Comparison of ENCODE assay signal across 2 cellular contexts in the genomic region with DNA sequence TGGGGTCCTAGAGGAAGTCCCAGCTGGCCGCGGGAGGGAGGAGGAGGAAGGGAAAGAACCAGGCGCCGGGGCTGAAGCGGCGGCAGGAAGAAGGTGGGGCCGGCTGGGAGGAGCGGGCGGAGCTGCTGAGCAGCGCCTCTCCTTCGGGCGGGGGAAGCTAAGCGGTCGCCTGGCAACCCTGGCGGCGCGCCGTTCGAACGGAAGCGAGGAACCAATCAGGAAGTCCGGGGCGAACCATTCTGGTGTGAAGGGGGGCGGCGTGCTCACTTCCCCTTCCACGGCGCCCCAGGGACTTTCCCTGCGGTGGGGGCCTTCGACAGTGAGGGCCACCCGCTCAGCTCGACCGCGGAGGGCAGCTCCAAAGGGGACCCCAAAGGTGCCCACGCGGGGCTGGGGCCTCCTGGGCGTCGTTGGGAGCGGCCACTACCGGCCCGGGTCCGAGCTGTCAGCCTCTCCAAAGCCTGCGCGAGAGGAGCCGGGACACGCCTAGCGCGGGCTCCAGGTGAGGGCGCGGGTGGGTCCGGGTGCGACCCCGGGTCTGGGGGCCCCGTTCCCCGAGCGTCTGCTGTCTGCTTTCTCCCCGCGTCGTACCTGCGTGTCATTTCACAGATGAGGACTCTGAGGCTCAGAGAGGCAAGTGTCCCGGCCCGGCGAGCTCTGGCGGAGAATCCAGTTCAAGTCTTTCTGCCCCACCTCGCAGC.
A peak's percentile ranks its signal among the peaks of the same experiment; 100 is the strongest.
TF ChIP-seq lines count a peak whose summit lies in the region.

A gene (plus strand): TSS at position 266 of the 701 bp plus-strand sequence. CDS start 11,090 bp downstream, outside the sequence.

TF ChIP-seq in HCT116, 20 proteins besides CTCF, POLR2A, EP300 and RAD21 (continued from another document):
- TF ChIP-seq, protein P1, sequence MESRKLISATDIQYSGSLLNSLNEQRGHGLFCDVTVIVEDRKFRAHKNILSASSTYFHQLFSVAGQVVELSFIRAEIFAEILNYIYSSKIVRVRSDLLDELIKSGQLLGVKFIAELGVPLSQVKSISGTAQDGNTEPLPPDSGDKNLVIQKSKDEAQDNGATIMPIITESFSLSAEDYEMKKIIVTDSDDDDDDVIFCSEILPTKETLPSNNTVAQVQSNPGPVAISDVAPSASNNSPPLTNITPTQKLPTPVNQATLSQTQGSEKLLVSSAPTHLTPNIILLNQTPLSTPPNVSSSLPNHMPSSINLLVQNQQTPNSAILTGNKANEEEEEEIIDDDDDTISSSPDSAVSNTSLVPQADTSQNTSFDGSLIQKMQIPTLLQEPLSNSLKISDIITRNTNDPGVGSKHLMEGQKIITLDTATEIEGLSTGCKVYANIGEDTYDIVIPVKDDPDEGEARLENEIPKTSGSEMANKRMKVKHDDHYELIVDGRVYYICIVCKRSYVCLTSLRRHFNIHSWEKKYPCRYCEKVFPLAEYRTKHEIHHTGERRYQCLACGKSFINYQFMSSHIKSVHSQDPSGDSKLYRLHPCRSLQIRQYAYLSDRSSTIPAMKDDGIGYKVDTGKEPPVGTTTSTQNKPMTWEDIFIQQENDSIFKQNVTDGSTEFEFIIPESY (IDR thresholded peaks at IDR 0.05; ENCODE audit: extremely low read depth, insufficient replicate concordance, low read length): no peak
- TF ChIP-seq, protein P2, sequence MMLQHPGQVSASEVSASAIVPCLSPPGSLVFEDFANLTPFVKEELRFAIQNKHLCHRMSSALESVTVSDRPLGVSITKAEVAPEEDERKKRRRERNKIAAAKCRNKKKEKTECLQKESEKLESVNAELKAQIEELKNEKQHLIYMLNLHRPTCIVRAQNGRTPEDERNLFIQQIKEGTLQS (IDR thresholded peaks at IDR 0.05): no peak
- 0 out of 2 replicates have a peak, but pooled peaks have one; percentile 35 for TF ChIP-seq EGR1 (IDR thresholded peaks at IDR 0.05; ENCODE audit: low read depth)
- TF ChIP-seq ELF1 (IDR thresholded peaks at IDR 0.05; ENCODE audit: borderline replicate concordance, low read depth): no peak
- TF ChIP-seq EZH2phosphoT487 (IDR thresholded peaks at IDR 0.05; ENCODE audit: borderline replicate concordance): no peak
- no peak for TF ChIP-seq ZNF274 (IDR thresholded peaks at IDR 0.05; ENCODE audit: low read depth, low read length)
- peak; percentile 46 for TF ChIP-seq JUND (IDR thresholded peaks at IDR 0.05)
- TF ChIP-seq, protein P3, sequence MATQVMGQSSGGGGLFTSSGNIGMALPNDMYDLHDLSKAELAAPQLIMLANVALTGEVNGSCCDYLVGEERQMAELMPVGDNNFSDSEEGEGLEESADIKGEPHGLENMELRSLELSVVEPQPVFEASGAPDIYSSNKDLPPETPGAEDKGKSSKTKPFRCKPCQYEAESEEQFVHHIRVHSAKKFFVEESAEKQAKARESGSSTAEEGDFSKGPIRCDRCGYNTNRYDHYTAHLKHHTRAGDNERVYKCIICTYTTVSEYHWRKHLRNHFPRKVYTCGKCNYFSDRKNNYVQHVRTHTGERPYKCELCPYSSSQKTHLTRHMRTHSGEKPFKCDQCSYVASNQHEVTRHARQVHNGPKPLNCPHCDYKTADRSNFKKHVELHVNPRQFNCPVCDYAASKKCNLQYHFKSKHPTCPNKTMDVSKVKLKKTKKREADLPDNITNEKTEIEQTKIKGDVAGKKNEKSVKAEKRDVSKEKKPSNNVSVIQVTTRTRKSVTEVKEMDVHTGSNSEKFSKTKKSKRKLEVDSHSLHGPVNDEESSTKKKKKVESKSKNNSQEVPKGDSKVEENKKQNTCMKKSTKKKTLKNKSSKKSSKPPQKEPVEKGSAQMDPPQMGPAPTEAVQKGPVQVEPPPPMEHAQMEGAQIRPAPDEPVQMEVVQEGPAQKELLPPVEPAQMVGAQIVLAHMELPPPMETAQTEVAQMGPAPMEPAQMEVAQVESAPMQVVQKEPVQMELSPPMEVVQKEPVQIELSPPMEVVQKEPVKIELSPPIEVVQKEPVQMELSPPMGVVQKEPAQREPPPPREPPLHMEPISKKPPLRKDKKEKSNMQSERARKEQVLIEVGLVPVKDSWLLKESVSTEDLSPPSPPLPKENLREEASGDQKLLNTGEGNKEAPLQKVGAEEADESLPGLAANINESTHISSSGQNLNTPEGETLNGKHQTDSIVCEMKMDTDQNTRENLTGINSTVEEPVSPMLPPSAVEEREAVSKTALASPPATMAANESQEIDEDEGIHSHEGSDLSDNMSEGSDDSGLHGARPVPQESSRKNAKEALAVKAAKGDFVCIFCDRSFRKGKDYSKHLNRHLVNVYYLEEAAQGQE (IDR thresholded peaks at IDR 0.05; ENCODE audit: low read depth): no peak
- no peak for TF ChIP-seq CEBPB (IDR thresholded peaks at IDR 0.05; ENCODE audit: low read depth)
- peak; percentile 91 for TF ChIP-seq SP1 (IDR thresholded peaks at IDR 0.05; ENCODE audit: low read depth)
- no peak for TF ChIP-seq YY1 (IDR thresholded peaks at IDR 0.05; ENCODE audit: extremely low read depth, insufficient replicate concordance, low read depth, low read length)
- TF ChIP-seq POLR2AphosphoS5 (IDR thresholded peaks at IDR 0.05; ENCODE audit: low read depth, low read length): peak; percentile 75
- no peak for TF ChIP-seq SRF (IDR thresholded peaks at IDR 0.05; ENCODE audit: low read depth)
TF ChIP-seq in HCT116: peak in this region for 8.

TF ChIP-seq in neural cell, 6 proteins besides CTCF, POLR2A, EP300 and RAD21 (continued from another document):
- TF ChIP-seq POLR2AphosphoS5 (IDR thresholded peaks at IDR 0.05): peak; percentile 35
- peak; percentile 90 for TF ChIP-seq MXI1 (conservative IDR thresholded peaks at IDR 0.05; ENCODE audit: poor library complexity, severe bottlenecking)
TF ChIP-seq in neural cell: peak in this region for 2.
